ENCODE assay signal across 11 cellular contexts in genomic region chr5:77882670-77883257, GRCh38.
DNase-seq lines count a peak whose midpoint lies in the region; ATAC-seq and TF ChIP-seq lines count a peak whose summit lies in the region.
"Had no signal": no experiment of that assay in that cellular context is flagged by ENCODE, and none has a peak within 500 bp of the region (broad histone marks: within the 10 kb centered on the region; RNA-seq: fewer than 3 reads in every experiment).

No MANE protein-coding gene starts in this region.

- H3K4me3 ChIP-seq in IMR-90 (ENCODE audit: insufficient read depth, low read depth, low read length) (no peak overlapping the region), prostate gland (no peak overlapping the region), thyroid gland (replicated peaks in 1 of 3) (no peak overlapping the region)
- H3K4me3 ChIP-seq: gastrocnemius medialis had no signal

- BruUV-seq in IMR-90 (replicated peaks; lab: Mats Ljungman, UMichigan): no TSS peak

- POLR2A ChIA-PET in IMR-90 (lab: Charles Lee; ENCODE audit: unreplicated experiment): no interaction called here

- peak overlapping the region in 1 of 2 donors; percentile 56 for H3K4me3 Mint-ChIP-seq in CD14-positive monocyte
- no peak overlapping the region for H3K4me3 Mint-ChIP-seq in activated T-helper 2 cell treated with anti-CD3 and anti-CD28 coated beads, Interferon-gamma antibody, Interleukin-2, Interleukin-4, amounts not matched to agents 10 μg/mL and 5 μg/mL and 100 μg/mL, durations not matched to agents 14 hours and 24 hours and 36 hours (ENCODE audit: low read depth)
- H3K4me3 Mint-ChIP-seq: activated naive CD4-positive, alpha-beta T cell treated with anti-CD3 and anti-CD28 coated beads, Interleukin-2, amount 50 U/mL, for 24 hours had no signal

- H4K8ac ChIP-seq in IMR-90 (ENCODE audit: low read depth in 2 of 2, low read length in 2 of 2): peak overlapping the region; percentile 30 to 86; a peak in 3 of 4 replicates

- H3K36me3 Mint-ChIP-seq in CD14-positive monocyte: peaks cover 29 to 42% of the 10 kb centered on the region in 2 donors
- no peaks in the 10 kb centered on the region for H3K36me3 Mint-ChIP-seq in activated T-helper 2 cell treated with anti-CD3 and anti-CD28 coated beads, Interferon-gamma antibody, Interleukin-2, Interleukin-4, amounts not matched to agents 10 μg/mL and 5 μg/mL and 100 μg/mL, durations not matched to agents 14 hours and 24 hours and 36 hours (ENCODE audit: low read depth)
- H3K36me3 Mint-ChIP-seq: activated naive CD4-positive, alpha-beta T cell treated with anti-CD3 and anti-CD28 coated beads, Interleukin-2, amount 50 U/mL, for 24 hours had no signal

- dilution Hi-C loops in IMR-90 (cut with HindIII; ENCODE audit: low sequenced_read_pairs, unreplicated experiment): no loop called here

- H3K79me1 ChIP-seq in IMR-90 (ENCODE audit: low read depth in 1 of 2, low read length in 2 of 2): no peaks in the 10 kb centered on the region

- H2BK120ac ChIP-seq in IMR-90 (ENCODE audit: low read depth, low read length): peak overlapping the region; percentile 86

- H3K27me3 ChIP-seq in IMR-90 (ENCODE audit: control insufficient read depth, insufficient read depth, low read length) (no peaks in the 10 kb centered on the region), prostate gland (replicated peaks; ENCODE audit: insufficient read depth) (no peaks in the 10 kb centered on the region), thyroid gland (no peaks in the 10 kb centered on the region)

- in situ Hi-C loops in IMR-90 (cut with MboI; ENCODE audit: low sequenced_read_pairs) (no loop called here), GM13977 (cut with MboI; ENCODE audit: low pct_unique_long_range_greater_than_20kb, low sequenced_read_pairs, unreplicated experiment) (no loop called here)

- no CpG with 5 or more reads among the region's 6 CpGs for WGBS in IMR-90 (ENCODE audit: extremely low coverage in 2 of 2, insufficient read length in 1 of 2), 2 experiments
- WGBS in prostate gland: 93% methylated on average over 6 of the region's 6 CpGs
- 83 to 87% methylated on average over 6 of the region's 6 CpGs for WGBS in thyroid gland, 2 donors

- H3K36me3 ChIP-seq in IMR-90 (ENCODE audit: control insufficient read depth, insufficient read depth, low read length): no peaks in the 10 kb centered on the region
- no peaks in the 10 kb centered on the region for H3K36me3 ChIP-seq in prostate gland
- H3K36me3 ChIP-seq in thyroid gland: no peaks in the 10 kb centered on the region
- H3K36me3 ChIP-seq: gastrocnemius medialis had no signal

- peak; percentile 78 for ATAC-seq in IMR-90 (ENCODE audit: low read depth)
- ATAC-seq: gastrocnemius medialis had no signal

- H3K18ac ChIP-seq in IMR-90 (ENCODE audit: low read depth, low read length): peak overlapping the region; percentile 56

- no peaks in the 10 kb centered on the region for H3K9me3 ChIP-seq in IMR-90 (ENCODE audit: control insufficient read depth, insufficient read depth, low read length)
- no peaks in the 10 kb centered on the region for H3K9me3 ChIP-seq in prostate gland
- no peaks in the 10 kb centered on the region for H3K9me3 ChIP-seq in thyroid gland
- H3K9me3 ChIP-seq: gastrocnemius medialis had no signal

- TF ChIP-seq RAD21 in IMR-90 (IDR thresholded peaks at IDR 0.05; ENCODE audit: low read length): no peak

- intact Hi-C loops in CD14-positive monocyte (cut with micrococcal nuclease): no loop called here
- intact Hi-C loops in IMR-90 (cut with micrococcal nuclease): no loop called here
- intact Hi-C loops in activated T-helper 2 cell treated with anti-CD3 and anti-CD28 coated beads, Interferon-gamma antibody, Interleukin-2, Interleukin-4, amounts not matched to agents 10 μg/mL and 5 μg/mL and 100 μg/mL, durations not matched to agents 14 hours and 24 hours and 36 hours (cut with micrococcal nuclease): loop anchor here (1.0 kb wide), 1 partner anchor 29 kb away; no protein-coding TSS in a partner anchor
- intact Hi-C loops in prostate gland (cut with DNase I): no loop called here
- intact Hi-C loops in thyroid gland (cut with DNase I): no loop called here

- H3K27me3 Mint-ChIP-seq in CD14-positive monocyte (ENCODE audit: low read depth in 3 of 3): peaks cover 0 to 8% (median 4%) of the 10 kb centered on the region in 3 donors
- peaks cover 16% of the 10 kb centered on the region for H3K27me3 Mint-ChIP-seq in activated T-helper 2 cell treated with anti-CD3 and anti-CD28 coated beads, Interferon-gamma antibody, Interleukin-2, Interleukin-4, amounts not matched to agents 10 μg/mL and 5 μg/mL and 100 μg/mL, durations not matched to agents 14 hours and 24 hours and 36 hours (ENCODE audit: low read depth)

- peak overlapping the region; percentile 57 for H3K27ac ChIP-seq in IMR-90 (ENCODE audit: insufficient read depth, low read length)
- H3K27ac ChIP-seq in prostate gland: no peak overlapping the region
- H3K27ac ChIP-seq in thyroid gland: no peak overlapping the region
- H3K27ac ChIP-seq: gastrocnemius medialis had no signal

- no peak overlapping the region for H3K56ac ChIP-seq in IMR-90 (ENCODE audit: extremely low read depth, insufficient read depth, low read length)

- no peak overlapping the region for H3K9ac ChIP-seq in IMR-90 (ENCODE audit: low read depth, low read length)

- no peaks in the 10 kb centered on the region for H4K20me1 ChIP-seq in IMR-90 (ENCODE audit: insufficient read depth, low read length)

- TF ChIP-seq POLR2A in IMR-90 (IDR thresholded peaks at IDR 0.05; ENCODE audit: low read depth, low read length) (no peak), prostate gland (IDR thresholded peaks at IDR 0.05) (no peak), thyroid gland (IDR thresholded peaks at IDR 0.05) (no peak)

- H3K4ac ChIP-seq in IMR-90 (ENCODE audit: low read depth, low read length): peak overlapping the region; percentile 77

- no peaks in the 10 kb centered on the region for H3K9me3 Mint-ChIP-seq in CD14-positive monocyte
- H3K9me3 Mint-ChIP-seq in activated T-helper 2 cell treated with anti-CD3 and anti-CD28 coated beads, Interferon-gamma antibody, Interleukin-2, Interleukin-4, amounts not matched to agents 10 μg/mL and 5 μg/mL and 100 μg/mL, durations not matched to agents 14 hours and 24 hours and 36 hours: no peaks in the 10 kb centered on the region
- H3K9me3 Mint-ChIP-seq: activated naive CD4-positive, alpha-beta T cell treated with anti-CD3 and anti-CD28 coated beads, Interleukin-2, amount 50 U/mL, for 24 hours had no signal

- peak overlapping the region; percentile 27 to 92 (median 90) for H3K27ac Mint-ChIP-seq in CD14-positive monocyte
- H3K27ac Mint-ChIP-seq in activated T-helper 2 cell treated with anti-CD3 and anti-CD28 coated beads, Interferon-gamma antibody, Interleukin-2, Interleukin-4, amounts not matched to agents 10 μg/mL and 5 μg/mL and 100 μg/mL, durations not matched to agents 14 hours and 24 hours and 36 hours: peak overlapping the region; percentile 50

- peak overlapping the region; percentile 18; the same call in 1 of the 2 replicates for H2AK5ac ChIP-seq in IMR-90 (ENCODE audit: low read depth, low read length)

- no peak overlapping the region; the same call in 1 of the 2 replicates for H3K4me2 ChIP-seq in IMR-90 (ENCODE audit: low read depth, low read length)

- TF ChIP-seq CTCF in CD14-positive monocyte (IDR thresholded peaks at IDR 0.05) (no peak), IMR-90 (conservative IDR thresholded peaks at IDR 0.05; ENCODE audit: low read depth, low read length) (no peak), prostate gland (IDR thresholded peaks at IDR 0.05) (no peak), GM13977 (IDR thresholded peaks at IDR 0.05; ENCODE audit: extremely low read depth, insufficient read depth, missing control alignments) (no peak), thyroid gland (IDR thresholded peaks at IDR 0.05) (no peak)

- peak overlapping the region; percentile 18; the same call in 1 of the 2 replicates for H3K23ac ChIP-seq in IMR-90 (ENCODE audit: low read depth, low read length)

- H3K4me1 ChIP-seq in IMR-90 (ENCODE audit: control insufficient read depth, insufficient read depth, low read length): peaks cover 8% of the 10 kb centered on the region; the same call in 1 of the 2 replicates
- H3K4me1 ChIP-seq in prostate gland (replicated peaks): no peaks in the 10 kb centered on the region
- H3K4me1 ChIP-seq in thyroid gland: no peaks in the 10 kb centered on the region
- H3K4me1 ChIP-seq: gastrocnemius medialis had no signal

- H2BK20ac ChIP-seq in IMR-90 (ENCODE audit: low read depth, low read length): peak overlapping the region; percentile 76

- H3K14ac ChIP-seq in IMR-90 (replicated peaks; ENCODE audit: low read depth, low read length): peak overlapping the region; percentile 13; the same call in 1 of the 2 replicates

- peak overlapping the region; percentile 48 for H2AFZ ChIP-seq in IMR-90 (replicated peaks; ENCODE audit: low read length, poor library complexity)

- H2BK5ac ChIP-seq in IMR-90 (ENCODE audit: low read depth, low read length, poor library complexity, severe bottlenecking): peak overlapping the region; percentile 84

- H3K4me1 Mint-ChIP-seq in CD14-positive monocyte: peaks cover 62% of the 10 kb centered on the region
- H3K4me1 Mint-ChIP-seq in activated T-helper 2 cell treated with anti-CD3 and anti-CD28 coated beads, Interferon-gamma antibody, Interleukin-2, Interleukin-4, amounts not matched to agents 10 μg/mL and 5 μg/mL and 100 μg/mL, durations not matched to agents 14 hours and 24 hours and 36 hours (ENCODE audit: low read depth): peaks cover 30% of the 10 kb centered on the region

- H3K9me1 ChIP-seq in IMR-90 (ENCODE audit: insufficient read depth, low read length): peaks cover 4% of the 10 kb centered on the region; the same call in 1 of the 2 replicates

- DNase-seq in CD14-positive monocyte (ENCODE audit: low spot score) (no peak), IMR-90 (peak; percentile 92), iris pigment epithelial cell (ENCODE audit: low read depth) (peak; percentile 93), prostate gland (ENCODE audit: low spot score) (no peak), cortex of kidney (lab: John Stamatoyannopoulos, UW) (no peak), GM13977 (ENCODE audit: low spot score) (no peak), thyroid gland (no peak)
- no peak for DNase-seq in activated T-helper 2 cell treated with anti-CD3 and anti-CD28 coated beads, Interferon-gamma antibody, Interleukin-2, Interleukin-4, amounts not matched to agents 10 μg/mL and 5 μg/mL and 100 μg/mL, durations not matched to agents 14 hours and 24 hours and 36 hours (ENCODE audit: low spot score)
- DNase-seq: gastrocnemius medialis, NCI-H2171 had no signal

- H2BK15ac ChIP-seq in IMR-90 (ENCODE audit: low read depth, low read length): peak overlapping the region; percentile 4; the same call in 1 of the 3 replicates

- H2AK9ac ChIP-seq in IMR-90 (replicated peaks; ENCODE audit: low read depth, low read length, poor library complexity): no peak overlapping the region

- CTCF ChIA-PET in IMR-90 (lab: Yijun Ruan, JAX): interaction anchor here (0.6 kb wide), 1 partner anchor 444 kb away, joined by 3 read pairs; no protein-coding TSS in a partner anchor

- peak overlapping the region; percentile 81 for H4K91ac ChIP-seq in IMR-90 (ENCODE audit: insufficient read depth, low read depth, low read length)

- H4K5ac ChIP-seq in IMR-90 (ENCODE audit: low read depth, low read length): peak overlapping the region; percentile 21; the same call in 1 of the 2 replicates

TF ChIP-seq in IMR-90, 13 proteins besides CTCF, POLR2A, EP300 and RAD21 (continues in another document):
- peak; percentile 93 for TF ChIP-seq CEBPB (IDR thresholded peaks at IDR 0.05; ENCODE audit: low read depth, low read length)

Comparison
In these comparisons a context has a peak if more than half of its experiments do, and no peak if none do; other contexts are left out.
1. DNase-seq: peak in IMR-90 (single experiment) and iris pigment epithelial cell (single experiment); none in CD14-positive monocyte (single experiment), activated T-helper 2 cell treated with anti-CD3 and anti-CD28 coated beads, Interferon-gamma antibody, Interleukin-2, Interleukin-4, amounts not matched to agents 10 μg/mL and 5 μg/mL and 100 μg/mL, durations not matched to agents 14 hours and 24 hours and 36 hours (single experiment), prostate gland (single experiment), cortex of kidney (single experiment), GM13977 (single experiment) and thyroid gland (0 of 2).